Comparison of ENCODE assay signal across 1 cellular context in genomic region chr3:71282976-71283375, GRCh38.
TF ChIP-seq lines count a peak whose summit lies in the region.

No MANE protein-coding gene starts in this region.

TF ChIP-seq in GM23338, 12 proteins besides CTCF, POLR2A, EP300 and RAD21:
- no peak for TF ChIP-seq EZH2 (IDR thresholded peaks at IDR 0.05; ENCODE audit: low read depth, unreplicated experiment)
- no peak for TF ChIP-seq EZH2phosphoT487 (IDR thresholded peaks at IDR 0.05; ENCODE audit: unreplicated experiment)
- TF ChIP-seq POLR2AphosphoS5 (IDR thresholded peaks at IDR 0.05; ENCODE audit: low read depth), result no peak
- TF ChIP-seq, protein P1, sequence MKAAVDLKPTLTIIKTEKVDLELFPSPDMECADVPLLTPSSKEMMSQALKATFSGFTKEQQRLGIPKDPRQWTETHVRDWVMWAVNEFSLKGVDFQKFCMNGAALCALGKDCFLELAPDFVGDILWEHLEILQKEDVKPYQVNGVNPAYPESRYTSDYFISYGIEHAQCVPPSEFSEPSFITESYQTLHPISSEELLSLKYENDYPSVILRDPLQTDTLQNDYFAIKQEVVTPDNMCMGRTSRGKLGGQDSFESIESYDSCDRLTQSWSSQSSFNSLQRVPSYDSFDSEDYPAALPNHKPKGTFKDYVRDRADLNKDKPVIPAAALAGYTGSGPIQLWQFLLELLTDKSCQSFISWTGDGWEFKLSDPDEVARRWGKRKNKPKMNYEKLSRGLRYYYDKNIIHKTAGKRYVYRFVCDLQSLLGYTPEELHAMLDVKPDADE (IDR thresholded peaks at IDR 0.05), result no peak
- no peak for TF ChIP-seq STAT1 (IDR thresholded peaks at IDR 0.05; ENCODE audit: unreplicated experiment)
- no peak for TF ChIP-seq ZNF114 (CRISPR knock-in tag; IDR thresholded peaks at IDR 0.05)
- no peak for TF ChIP-seq CREB1 (CRISPR knock-in tag; IDR thresholded peaks at IDR 0.05; ENCODE audit: low read depth)
- TF ChIP-seq NANOG (IDR thresholded peaks at IDR 0.05; ENCODE audit: borderline replicate concordance), result no peak
- no peak for TF ChIP-seq ZNF462 (CRISPR knock-in tag; IDR thresholded peaks at IDR 0.05)
- TF ChIP-seq JUNB (IDR thresholded peaks at IDR 0.05; ENCODE audit: unreplicated experiment), result no peak
- TF ChIP-seq, protein P2, sequence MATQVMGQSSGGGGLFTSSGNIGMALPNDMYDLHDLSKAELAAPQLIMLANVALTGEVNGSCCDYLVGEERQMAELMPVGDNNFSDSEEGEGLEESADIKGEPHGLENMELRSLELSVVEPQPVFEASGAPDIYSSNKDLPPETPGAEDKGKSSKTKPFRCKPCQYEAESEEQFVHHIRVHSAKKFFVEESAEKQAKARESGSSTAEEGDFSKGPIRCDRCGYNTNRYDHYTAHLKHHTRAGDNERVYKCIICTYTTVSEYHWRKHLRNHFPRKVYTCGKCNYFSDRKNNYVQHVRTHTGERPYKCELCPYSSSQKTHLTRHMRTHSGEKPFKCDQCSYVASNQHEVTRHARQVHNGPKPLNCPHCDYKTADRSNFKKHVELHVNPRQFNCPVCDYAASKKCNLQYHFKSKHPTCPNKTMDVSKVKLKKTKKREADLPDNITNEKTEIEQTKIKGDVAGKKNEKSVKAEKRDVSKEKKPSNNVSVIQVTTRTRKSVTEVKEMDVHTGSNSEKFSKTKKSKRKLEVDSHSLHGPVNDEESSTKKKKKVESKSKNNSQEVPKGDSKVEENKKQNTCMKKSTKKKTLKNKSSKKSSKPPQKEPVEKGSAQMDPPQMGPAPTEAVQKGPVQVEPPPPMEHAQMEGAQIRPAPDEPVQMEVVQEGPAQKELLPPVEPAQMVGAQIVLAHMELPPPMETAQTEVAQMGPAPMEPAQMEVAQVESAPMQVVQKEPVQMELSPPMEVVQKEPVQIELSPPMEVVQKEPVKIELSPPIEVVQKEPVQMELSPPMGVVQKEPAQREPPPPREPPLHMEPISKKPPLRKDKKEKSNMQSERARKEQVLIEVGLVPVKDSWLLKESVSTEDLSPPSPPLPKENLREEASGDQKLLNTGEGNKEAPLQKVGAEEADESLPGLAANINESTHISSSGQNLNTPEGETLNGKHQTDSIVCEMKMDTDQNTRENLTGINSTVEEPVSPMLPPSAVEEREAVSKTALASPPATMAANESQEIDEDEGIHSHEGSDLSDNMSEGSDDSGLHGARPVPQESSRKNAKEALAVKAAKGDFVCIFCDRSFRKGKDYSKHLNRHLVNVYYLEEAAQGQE (IDR thresholded peaks at IDR 0.05; ENCODE audit: unreplicated experiment), result no peak
- no peak for TF ChIP-seq ZNF331 (CRISPR knock-in tag; IDR thresholded peaks at IDR 0.05; ENCODE audit: low read depth)
TF ChIP-seq in GM23338: peak in this region for 0.
